In genomic region chr5:139961435-139962157, GRCh38 we compare ENCODE assay signal across 13 cellular contexts.
DNase-seq lines count a peak whose midpoint lies in the region; ATAC-seq and TF ChIP-seq lines count a peak whose summit lies in the region.
"Had no signal": no experiment of that assay in that cellular context is flagged by ENCODE, and none has a peak within 500 bp of the region (broad histone marks: within the 10 kb centered on the region; RNA-seq: fewer than 3 reads in every experiment).

No MANE protein-coding gene starts in this region.

- peaks cover 44% of the 10 kb centered on the region for H3K27me3 Mint-ChIP-seq in endodermal cell (ENCODE audit: insufficient read depth)
- H3K27me3 Mint-ChIP-seq in T-helper 2 cell treated with Interferon-gamma antibody and Interleukin-4, amounts not matched to agents 5 μg/mL and 100 μg/mL, for 36 hours (ENCODE audit: low read depth): no peaks in the 10 kb centered on the region

- H3K4me1 ChIP-seq in endodermal cell (ENCODE audit: control insufficient read depth, insufficient read depth, low read length): no peaks in the 10 kb centered on the region
- H3K4me1 ChIP-seq: SJCRH30 had no signal

- no peak overlapping the region for H3K9ac ChIP-seq in endodermal cell (ENCODE audit: extremely low read depth, low read length, poor library complexity, severe bottlenecking)

- H3K4me3 Mint-ChIP-seq in endodermal cell: no peak overlapping the region
- H3K4me3 Mint-ChIP-seq in T-helper 2 cell treated with Interferon-gamma antibody and Interleukin-4, amounts not matched to agents 5 μg/mL and 100 μg/mL, for 36 hours: no peak overlapping the region
- H3K4me3 Mint-ChIP-seq: WTC11 had no signal

- no peak overlapping the region for H3K4me3 ChIP-seq in endodermal cell (ENCODE audit: low read length)
- H3K4me3 ChIP-seq: SJCRH30 had no signal

- no peak for TF ChIP-seq CTCF in endodermal cell (conservative IDR thresholded peaks at IDR 0.05)

- DNase-seq in EH (ENCODE audit: low read depth): peak; percentile 14
- peak; percentile 54 for DNase-seq in endodermal cell
- no peak for DNase-seq in stimulated activated CD4-positive, alpha-beta T cell treated with anti-CD3 and anti-CD28 coated beads, Interleukin-2, amount 100 ng/mL, for 24 hours
- DNase-seq in T-helper 2 cell treated with Interferon-gamma antibody and Interleukin-4, amounts not matched to agents 5 μg/mL and 100 μg/mL, for 36 hours (ENCODE audit: low spot score): no peak
- DNase-seq: central memory CD4-positive, alpha-beta T cell; NCI-H446 treated with DMSO at 0.1 percent for 48 hours; SJCRH30; stimulated activated naive CD8-positive, alpha-beta T cell treated with anti-CD3 and anti-CD28 coated beads, Interleukin-15, Interleukin-2, amounts not matched to agents 100 U/mL and 50 U/mL, for 24 hours had no signal

- H3K27me3 ChIP-seq in endodermal cell (ENCODE audit: control insufficient read depth, insufficient read depth, low read length, poor library complexity, severe bottlenecking): peaks cover 25% of the 10 kb centered on the region

- 78 to 90% methylated on average over 2 to 5 of the region's 5 CpGs for WGBS in endodermal cell (ENCODE audit: insufficient coverage in 1 of 2, insufficient read length in 1 of 2), 2 experiments

- H3K9me3 Mint-ChIP-seq in endodermal cell: no peaks in the 10 kb centered on the region
- no peaks in the 10 kb centered on the region for H3K9me3 Mint-ChIP-seq in T-helper 2 cell treated with Interferon-gamma antibody and Interleukin-4, amounts not matched to agents 5 μg/mL and 100 μg/mL, for 36 hours
- H3K9me3 Mint-ChIP-seq: WTC11 had no signal

- H3K36me3 Mint-ChIP-seq in endodermal cell (ENCODE audit: low read depth): no peaks in the 10 kb centered on the region
- no peaks in the 10 kb centered on the region for H3K36me3 Mint-ChIP-seq in T-helper 2 cell treated with Interferon-gamma antibody and Interleukin-4, amounts not matched to agents 5 μg/mL and 100 μg/mL, for 36 hours (ENCODE audit: low read depth)
- H3K36me3 Mint-ChIP-seq: WTC11 had no signal

- ATAC-seq in GM21381 (IDR thresholded peaks at IDR 0.05; ENCODE audit: unreplicated experiment) (peak; percentile 42), HG03108 (IDR thresholded peaks at IDR 0.05; ENCODE audit: unreplicated experiment) (peak; percentile 47), GM19397 (IDR thresholded peaks at IDR 0.05; ENCODE audit: unreplicated experiment) (no peak), GM18861 (IDR thresholded peaks at IDR 0.05; ENCODE audit: unreplicated experiment) (no peak)
- ATAC-seq: WTC11 had no signal

- no peak overlapping the region for H3K27ac Mint-ChIP-seq in endodermal cell
- H3K27ac Mint-ChIP-seq in T-helper 2 cell treated with Interferon-gamma antibody and Interleukin-4, amounts not matched to agents 5 μg/mL and 100 μg/mL, for 36 hours: no peak overlapping the region
- H3K27ac Mint-ChIP-seq: WTC11 had no signal

- H3K27ac ChIP-seq in endodermal cell (ENCODE audit: low read depth, low read length): no peak overlapping the region
- H3K27ac ChIP-seq: SJCRH30 had no signal

- no peaks in the 10 kb centered on the region for H3K9me3 ChIP-seq in endodermal cell (ENCODE audit: control insufficient read depth, low read length)
- H3K9me3 ChIP-seq: SJCRH30 had no signal

- H3K4me1 Mint-ChIP-seq in endodermal cell: peaks cover 5% of the 10 kb centered on the region
- H3K4me1 Mint-ChIP-seq in T-helper 2 cell treated with Interferon-gamma antibody and Interleukin-4, amounts not matched to agents 5 μg/mL and 100 μg/mL, for 36 hours (ENCODE audit: low read depth): no peaks in the 10 kb centered on the region
- H3K4me1 Mint-ChIP-seq: WTC11 had no signal

- no peaks in the 10 kb centered on the region for H3K36me3 ChIP-seq in endodermal cell (ENCODE audit: control insufficient read depth, insufficient read depth, low read length)
- H3K36me3 ChIP-seq: SJCRH30 had no signal

Comparison
In these comparisons a context has a peak if more than half of its experiments do, and no peak if none do; other contexts are left out.
1. DNase-seq: peak in EH (single experiment) and endodermal cell (single experiment); none in stimulated activated CD4-positive, alpha-beta T cell treated with anti-CD3 and anti-CD28 coated beads, Interleukin-2, amount 100 ng/mL, for 24 hours (0 of 2) and T-helper 2 cell treated with Interferon-gamma antibody and Interleukin-4, amounts not matched to agents 5 μg/mL and 100 μg/mL, for 36 hours (single experiment).
2. ATAC-seq: peak in GM21381 (single experiment) and HG03108 (single experiment); none in GM19397 (single experiment) and GM18861 (single experiment).